Comparison of ENCODE assay signal across 13 cellular contexts in genomic region chr3:50609071-50609742, GRCh38. TPM values are rescaled to one million over a fixed set of nuclear protein-coding genes. Genes with fewer than 3 reads are reported as not detected.
A peak's percentile ranks its signal among the peaks of the same experiment; 100 is the strongest.
DNase-seq lines count a peak whose midpoint lies in the region; ATAC-seq and TF ChIP-seq lines count a peak whose summit lies in the region.
"Had no signal": no experiment of that assay in that cellular context is flagged by ENCODE, and none has a peak within 500 bp of the region (broad histone marks: within the 10 kb centered on the region; RNA-seq: fewer than 3 reads in every experiment).

No MANE protein-coding gene starts in this region.

- peaks cover 65% of the 10 kb centered on the region for H3K36me3 Mint-ChIP-seq in activated T-cell treated with anti-CD3 and anti-CD28 coated beads, Interleukin-2, amount 50 U/mL, for 4 hours (ENCODE audit: insufficient read depth)

- ATAC-seq in activated T-cell treated with anti-CD3 and anti-CD28 coated beads, Interleukin-2, amount 50 U/mL, for 4 hours, result no peak
- no peak for ATAC-seq in lower lobe of right lung
- no peak for ATAC-seq in left colon
- ATAC-seq: gastroesophageal sphincter had no signal

- H3K9me3 ChIP-seq in lower lobe of right lung (no peaks in the 10 kb centered on the region), subcutaneous abdominal adipose tissue (ENCODE audit: control insufficient read depth in 5 of 5, low read length in 5 of 5) (no peaks in the 10 kb centered on the region)
- H3K9me3 ChIP-seq: gastroesophageal sphincter had no signal

- peaks cover 91% of the 10 kb centered on the region for H3K4me1 ChIP-seq in lower lobe of right lung
- H3K4me1 ChIP-seq in subcutaneous abdominal adipose tissue (ENCODE audit: control insufficient read depth in 5 of 5, insufficient read depth in 5 of 5, low read length in 5 of 5), result peaks cover 14 to 95% (median 86%) of the 10 kb centered on the region in 5 donors

- intact Hi-C loops in lower lobe of right lung (cut with DNase I), result no loop called here
- intact Hi-C loops in left colon (cut with DNase I, micrococcal nuclease), result no loop called here

- no peak for TF ChIP-seq CTCF in lower lobe of right lung (IDR thresholded peaks at IDR 0.05)

- H3K4me1 Mint-ChIP-seq in activated T-cell treated with anti-CD3 and anti-CD28 coated beads, Interleukin-2, amount 50 U/mL, for 4 hours (ENCODE audit: low read depth), result peaks cover 51% of the 10 kb centered on the region

- peak overlapping the region; percentile 91 for H3K27ac ChIP-seq in lower lobe of right lung
- H3K27ac ChIP-seq in subcutaneous abdominal adipose tissue (ENCODE audit: low read depth, low read length), result peak overlapping the region; percentile 80
- H3K27ac ChIP-seq: GM23248 had no signal

- H3K9me3 Mint-ChIP-seq in activated T-cell treated with anti-CD3 and anti-CD28 coated beads, Interleukin-2, amount 50 U/mL, for 4 hours, result no peaks in the 10 kb centered on the region

- H3K27me3 ChIP-seq in lower lobe of right lung (ENCODE audit: low read depth) (no peaks in the 10 kb centered on the region), subcutaneous abdominal adipose tissue (ENCODE audit: control insufficient read depth in 5 of 5, insufficient read depth in 4 of 5, low read length in 5 of 5) (no peaks in the 10 kb centered on the region)
- H3K27me3 ChIP-seq: gastroesophageal sphincter had no signal

- no peaks in the 10 kb centered on the region for H3K27me3 Mint-ChIP-seq in activated T-cell treated with anti-CD3 and anti-CD28 coated beads, Interleukin-2, amount 50 U/mL, for 4 hours (ENCODE audit: low read depth)

- DNase-seq in activated T-cell treated with anti-CD3 and anti-CD28 coated beads, Interleukin-2, amount 50 U/mL, for 4 hours, result no peak
- DNase-seq in activated T-cell treated with anti-CD3 and anti-CD28 coated beads for 4 hours, result no peak
- DNase-seq in activated CD8-positive, alpha-beta memory T cell treated with anti-CD3 and anti-CD28 coated beads, Interleukin-2, amount 50 U/mL, for 48 hours, result peak; percentile 75
- no peak for DNase-seq in lower lobe of right lung
- DNase-seq in left colon, result no peak
- no peak for DNase-seq in RPMI8226
- DNase-seq in NCI-H2196 treated with DMSO at 0.1 percent for 48 hours (lab: John Stamatoyannopoulos, UW; ENCODE audit: unreplicated experiment), result no peak
- DNase-seq: cortex of kidney, GM23248, NCI-H524 treated with DMSO at 0.1 percent for 48 hours, substantia nigra had no signal

- H3K9ac ChIP-seq in subcutaneous abdominal adipose tissue (ENCODE audit: low read length in 5 of 5), result peak overlapping the region in 4 of 5 donors; percentile 14 to 93 (median 47)
- H3K9ac ChIP-seq: GM23248 had no signal

- peak overlapping the region; percentile 94 for H3K4me3 Mint-ChIP-seq in activated T-cell treated with anti-CD3 and anti-CD28 coated beads, Interleukin-2, amount 50 U/mL, for 4 hours

- H3K4me3 ChIP-seq in lower lobe of right lung, result peak overlapping the region; percentile 83
- peak overlapping the region; percentile 76 to 88 (median 79) for H3K4me3 ChIP-seq in subcutaneous abdominal adipose tissue (ENCODE audit: low read depth in 1 of 5, low read length in 5 of 5)
- H3K4me3 ChIP-seq: GM23248 had no signal

- peaks cover 40% of the 10 kb centered on the region for H3K36me3 ChIP-seq in lower lobe of right lung
- H3K36me3 ChIP-seq in subcutaneous abdominal adipose tissue (ENCODE audit: control insufficient read depth in 5 of 5, insufficient read depth in 5 of 5, low read length in 5 of 5), result peaks cover 0 to 42% (median 33%) of the 10 kb centered on the region in 5 donors

RNA-seq across cellular contexts. Expression of gene CISH, which starts 2.4 kb away (rescaled TPM):
- 100 to 1,000 TPM; 223 to 268 (median 229) TPM for total RNA-seq in activated T-cell treated with anti-CD3 and anti-CD28 coated beads, Interleukin-2, amount 50 U/mL, for 4 hours
- total RNA-seq in lower lobe of right lung (48.8 TPM), left colon (10 to 100 TPM; 14.4 to 19.9 TPM)

RNA-seq across cellular contexts. Expression of gene MAPKAPK3, which starts 7.7 kb away (rescaled TPM):
- total RNA-seq in activated T-cell treated with anti-CD3 and anti-CD28 coated beads, Interleukin-2, amount 50 U/mL, for 4 hours, result 100 to 1,000 TPM; 174 to 225 (median 210) TPM
- total RNA-seq in lower lobe of right lung, result 68.6 TPM
- 10 to 100 TPM; 31.7 to 33.6 TPM for total RNA-seq in left colon

RNA-seq across cellular contexts. Expression of gene HEMK1, which starts 39.9 kb away (rescaled TPM):
- total RNA-seq in activated T-cell treated with anti-CD3 and anti-CD28 coated beads, Interleukin-2, amount 50 U/mL, for 4 hours, result 10 to 100 TPM; 26.8 to 31.1 (median 27.4) TPM
- total RNA-seq in lower lobe of right lung (28.4 TPM), left colon (10 to 100 TPM; 21.9 to 24.8 TPM)

RNA-seq across cellular contexts. Expression of gene C3orf18, which starts 41.7 kb away (rescaled TPM):
- 10 to 100 TPM in 1 of 3 donors, 1 to 10 TPM in 2; 6.7 to 11.2 (median 9.0) TPM for total RNA-seq in activated T-cell treated with anti-CD3 and anti-CD28 coated beads, Interleukin-2, amount 50 U/mL, for 4 hours
- total RNA-seq in lower lobe of right lung (6.7 TPM), left colon (1 to 10 TPM; 2.1 to 2.8 TPM)
